ENCODE assay signal across 9 cellular contexts in genomic region chr17:36089888-36090836, GRCh38. TPM values are rescaled to one million over a fixed set of nuclear protein-coding genes. Genes with fewer than 3 reads are reported as not detected.
DNase-seq lines count a peak whose midpoint lies in the region; ATAC-seq and TF ChIP-seq lines count a peak whose summit lies in the region.
"Had no signal": no experiment of that assay in that cellular context is flagged by ENCODE, and none has a peak within 500 bp of the region (broad histone marks: within the 10 kb centered on the region; RNA-seq: fewer than 3 reads in every experiment).

CCL3 (minus strand) TSS chr17:36090143; CDS start chr17:36090058, 85 bp downstream.

- H3K4me3 ChIP-seq in right lobe of liver (no peak within 1 kb of the TSS), dorsolateral prefrontal cortex (no peak within 1 kb of the TSS)

- no peaks in the 10 kb centered on the region for H3K36me3 ChIP-seq in right lobe of liver

- H3K27me3 ChIP-seq in right lobe of liver (no peaks in the 10 kb centered on the region), dorsolateral prefrontal cortex (peaks cover 0 to 19% (median 0%) of the 10 kb centered on the region in 45 donors)

- TF ChIP-seq POLR2A in right lobe of liver (IDR thresholded peaks at IDR 0.05): no peak

- 58% methylated on average over 9 of the region's 9 CpGs for WGBS in right lobe of liver (ENCODE audit: insufficient coverage, low coverage, low lambda C conversion rate, missing lambda C conversion rate)

- ATAC-seq in HG02885 (IDR thresholded peaks at IDR 0.05; ENCODE audit: poor library complexity, unreplicated experiment) (peak; percentile 75), right lobe of liver (peak in 3 of 4 donors; percentile 24 to 28 (median 28))

- H3K9me3 ChIP-seq in right lobe of liver: no peaks in the 10 kb centered on the region

- H3K4me1 ChIP-seq in right lobe of liver: peaks cover 0 to 25% (median 8%) of the 10 kb centered on the region in 4 donors

- TF ChIP-seq CTCF in right lobe of liver (IDR thresholded peaks at IDR 0.05) (no peak), dorsolateral prefrontal cortex (IDR thresholded peaks at IDR 0.05 in 54 of 56, conservative IDR thresholded peaks at IDR 0.05 in 2 of 56; ENCODE audit: low read depth in 1 of 56, partially characterized antibody in 56 of 56) (no peak)

- peak within 1 kb of the TSS; percentile 31 to 38 (median 36) for H3K27ac ChIP-seq in right lobe of liver
- peak within 1 kb of the TSS in 1 of 59 donors; percentile 3 for H3K27ac ChIP-seq in dorsolateral prefrontal cortex

- intact Hi-C loops in right lobe of liver (cut with DNase I) (no loop called here), dorsolateral prefrontal cortex (cut with DNase I) (no loop called here), posterior vena cava (cut with DNase I) (no loop called here)

- DNase-seq in activated naive CD4-positive, alpha-beta T cell treated with Interleukin-2 at 50 U/mL for 16 hours: peak; percentile 43
- DNase-seq in activated naive CD4-positive, alpha-beta T cell treated with anti-CD3 and anti-CD28 coated beads, Interleukin-2, amount 50 U/mL, for 16 hours: no peak
- DNase-seq in SIG-M5 treated with dmso at 0.1 percent for 504 hours (lab: John Stamatoyannopoulos, UW; ENCODE audit: unreplicated experiment): peak; percentile 97
- DNase-seq in right lobe of liver: peak in 1 of 3 donors; percentile 40
- no peak for DNase-seq in NCI-H1092 treated with DMSO at 0.1 percent for 48 hours (lab: John Stamatoyannopoulos, UW)
- no peak for DNase-seq in dorsolateral prefrontal cortex
- no peak for DNase-seq in posterior vena cava (ENCODE audit: low spot score)

RNA-seq across cellular contexts. Expression of gene CCL3, which starts in this region (rescaled TPM):
- 10 to 100 TPM in 1 of 6 experiments, 1 to 10 TPM in 1, under 1 TPM in 3, not detected in 1; 0.43 to 18.2 (median 0.53) TPM for total RNA-seq in right lobe of liver
- total RNA-seq in dorsolateral prefrontal cortex: 10 to 100 TPM in 2 of 120 experiments, 1 to 10 TPM in 31, under 1 TPM in 30, not detected in 57; 0.36 to 11.8 (median 1.1) TPM
- 1 to 10 TPM; 2.0 to 2.6 TPM for total RNA-seq in posterior vena cava
- total RNA-seq: lung microvascular endothelial cell had no signal

Comparison
In these comparisons a context has a peak if more than half of its experiments do, and no peak if none do; other contexts are left out.
1. DNase-seq: peak in activated naive CD4-positive, alpha-beta T cell treated with Interleukin-2 at 50 U/mL for 16 hours (single experiment) and SIG-M5 treated with dmso at 0.1 percent for 504 hours (single experiment); none in activated naive CD4-positive, alpha-beta T cell treated with anti-CD3 and anti-CD28 coated beads, Interleukin-2, amount 50 U/mL, for 16 hours (single experiment), NCI-H1092 treated with DMSO at 0.1 percent for 48 hours (single experiment), dorsolateral prefrontal cortex (0 of 10) and posterior vena cava (single experiment).